8 cellular contexts compared by ENCODE assay signal in the genomic region with DNA sequence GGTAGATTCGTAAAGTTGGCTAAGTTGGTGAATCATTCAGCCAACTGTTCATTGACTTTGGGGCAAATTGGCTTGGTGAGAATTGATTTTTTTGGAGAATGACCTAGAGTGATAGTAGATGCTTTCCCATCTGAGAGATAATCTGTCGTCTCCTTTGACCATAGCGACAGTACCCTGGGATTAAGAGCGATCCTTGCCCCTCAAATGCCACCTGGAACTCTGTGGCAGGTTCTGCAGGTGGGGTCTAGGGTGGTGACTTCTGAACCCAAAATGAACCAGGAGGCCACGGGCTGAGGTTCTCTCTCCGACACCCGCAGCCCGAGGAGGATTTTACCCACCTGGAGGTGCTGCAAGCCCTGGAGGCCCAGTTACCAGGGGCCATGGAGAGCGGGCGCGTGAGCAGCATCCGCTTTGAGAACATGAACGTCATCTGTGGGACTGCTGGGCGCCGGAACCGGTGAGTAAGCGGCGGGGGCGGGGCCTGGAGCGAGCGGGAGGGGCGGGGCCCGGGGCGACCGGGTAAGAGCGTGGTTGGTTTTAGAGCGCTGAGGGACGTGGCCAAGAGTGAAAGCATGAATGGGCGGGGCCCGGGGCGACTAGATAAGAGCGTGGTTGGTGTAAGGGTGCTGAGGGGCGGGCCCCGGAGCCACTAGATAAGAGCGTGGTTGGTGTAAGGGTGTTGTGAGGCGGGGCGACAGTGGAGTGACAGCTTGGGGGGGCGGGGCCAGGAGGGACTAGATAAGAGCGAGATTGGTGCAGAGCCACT. TPM values are rescaled to one million over a fixed set of nuclear protein-coding genes. Genes with fewer than 3 reads are reported as not detected.
A peak's percentile ranks its signal among the peaks of the same experiment; 100 is the strongest.
DNase-seq lines count a peak whose midpoint lies in the region; ATAC-seq and TF ChIP-seq lines count a peak whose summit lies in the region.

No MANE protein-coding gene starts in this region.

- peak overlapping the region; percentile 63 for H3K4me3 Mint-ChIP-seq in activated CD4-positive, alpha-beta T cell treated with anti-CD3 and anti-CD28 coated beads, Interleukin-2, amount 10 ng/mL, durations not matched to agents 7 days and 5 days

- peaks cover 20% of the 10 kb centered on the region for H3K4me1 Mint-ChIP-seq in activated CD4-positive, alpha-beta T cell treated with anti-CD3 and anti-CD28 coated beads, Interleukin-2, amount 10 ng/mL, durations not matched to agents 7 days and 5 days

- ATAC-seq in GM21381 (IDR thresholded peaks at IDR 0.05; ENCODE audit: unreplicated experiment) (peak; percentile 70), HG03354 (IDR thresholded peaks at IDR 0.05; ENCODE audit: poor library complexity, severe bottlenecking, unreplicated experiment) (no peak)

- peaks cover 14% of the 10 kb centered on the region; the same call in 1 of the 2 replicates for H3K9me3 ChIP-seq in AG04450 (ENCODE audit: control insufficient read depth, insufficient read depth, low read length)

- H3K27ac ChIP-seq in AG04450 (ENCODE audit: low read depth, low read length), result peak overlapping the region; percentile 58

- POLR2A ChIA-PET in AG04450 (lab: Yijun Ruan, JAX), result interaction anchor here (0.6 to 0.7 kb wide), 2 partner anchors 17 to 39 kb away, joined by 3 read pairs; no protein-coding TSS in a partner anchor
- POLR2A ChIA-PET in activated CD4-positive, alpha-beta T cell treated with anti-CD3 and anti-CD28 coated beads, Interleukin-2, amount 10 ng/mL, durations not matched to agents 7 days and 5 days (lab: Charles Lee), result no interaction called here

- H3K36me3 Mint-ChIP-seq in activated CD4-positive, alpha-beta T cell treated with anti-CD3 and anti-CD28 coated beads, Interleukin-2, amount 10 ng/mL, durations not matched to agents 7 days and 5 days (ENCODE audit: low read depth), result no peaks in the 10 kb centered on the region

- H3K4me3 ChIP-seq in AG04450 (ENCODE audit: low read depth, low read length), result peak overlapping the region; percentile 58
- no peak overlapping the region for H3K4me3 ChIP-seq in choroid plexus epithelial cell (ENCODE audit: low read depth, low read length)

- TF ChIP-seq CTCF in AG04450 (IDR thresholded peaks at IDR 0.05; ENCODE audit: low read depth, low read length) (no peak), choroid plexus epithelial cell (conservative IDR thresholded peaks at IDR 0.05; ENCODE audit: low read depth, low read length) (no peak)

- peak overlapping the region; percentile 71 for H3K27ac Mint-ChIP-seq in activated CD4-positive, alpha-beta T cell treated with anti-CD3 and anti-CD28 coated beads, Interleukin-2, amount 10 ng/mL, durations not matched to agents 7 days and 5 days

- peaks cover 46% of the 10 kb centered on the region for H3K27me3 Mint-ChIP-seq in activated CD4-positive, alpha-beta T cell treated with anti-CD3 and anti-CD28 coated beads, Interleukin-2, amount 10 ng/mL, durations not matched to agents 7 days and 5 days

- CTCF ChIA-PET in AG04450 (lab: Charles Lee), result no interaction called here
- CTCF ChIA-PET in activated CD4-positive, alpha-beta T cell treated with anti-CD3 and anti-CD28 coated beads, Interleukin-2, amount 10 ng/mL, durations not matched to agents 7 days and 5 days (lab: Charles Lee), result no interaction called here

- peaks cover 16% of the 10 kb centered on the region for H3K9me3 Mint-ChIP-seq in activated CD4-positive, alpha-beta T cell treated with anti-CD3 and anti-CD28 coated beads, Interleukin-2, amount 10 ng/mL, durations not matched to agents 7 days and 5 days

- peak; percentile 94 for DNase-seq in AG04450 (ENCODE audit: low read depth, low spot score)
- DNase-seq in NCI-H226, result peak; percentile 98
- DNase-seq in activated CD4-positive, alpha-beta T cell treated with anti-CD3 and anti-CD28 coated beads, Interleukin-2, amount 10 ng/mL, durations not matched to agents 7 days and 5 days, result peak; percentile 76
- DNase-seq in choroid plexus epithelial cell (ENCODE audit: low read depth), result peak; percentile 91
- peak; percentile 100 for DNase-seq in kidney glomerular epithelial cell (lab: John Stamatoyannopoulos, UW)
- DNase-seq in stimulated activated CD4-positive, alpha-beta T cell treated with anti-CD3 and anti-CD28 coated beads, Interleukin-1b, Interleukin-23, amount 100 ng/mL, for 4 hours (ENCODE audit: low read depth in 2 of 2), result peak; percentile 72 to 82

- H3K27me3 ChIP-seq in AG04450 (ENCODE audit: control insufficient read depth, insufficient read depth, low read length), result peaks cover 2% of the 10 kb centered on the region

RNA-seq across cellular contexts. Expression of a gene that starts 8.6 kb away (rescaled TPM):
- polyA plus RNA-seq in AG04450 (2011; rRNA removed), result not detected in 2 replicates
- polyA minus RNA-seq in AG04450 (2011; rRNA and poly(A)+ RNA removed), result not detected in 2 replicates
- total RNA-seq in activated CD4-positive, alpha-beta T cell treated with anti-CD3 and anti-CD28 coated beads, Interleukin-2, amount 10 ng/mL, durations not matched to agents 7 days and 5 days, result not detected

RNA-seq across cellular contexts. Expression of a gene that starts 18.2 kb away (rescaled TPM):
- polyA plus RNA-seq in AG04450 (2011; rRNA removed), result 0.02 and 0.05 TPM in 2 replicates
- not detected in 2 replicates for polyA minus RNA-seq in AG04450 (2011; rRNA and poly(A)+ RNA removed)
- not detected for total RNA-seq in activated CD4-positive, alpha-beta T cell treated with anti-CD3 and anti-CD28 coated beads, Interleukin-2, amount 10 ng/mL, durations not matched to agents 7 days and 5 days
